Comparison of ENCODE assay signal across 20 cellular contexts in genomic region chr2:179098080-179098689, GRCh38. TPM values are rescaled to one million over a fixed set of nuclear protein-coding genes. Genes with fewer than 3 reads are reported as not detected.
"Had no signal": no experiment of that assay in that cellular context is flagged by ENCODE, and none has a peak within 500 bp of the region (broad histone marks: within the 10 kb centered on the region; RNA-seq: fewer than 3 reads in every experiment).

No MANE protein-coding gene starts in this region.

- H3K27me3 Mint-ChIP-seq: activated B cell treated with CpG ODN at 0.5 μM for 24 hours; activated CD4-positive, alpha-beta T cell treated with anti-CD3 and anti-CD28 coated beads, Interleukin-2, amount 10 ng/mL, durations not matched to agents 24 days and 14 days; central memory CD8-positive, alpha-beta T cell; naive thymus-derived CD8-positive, alpha-beta T cell had no signal

- H3K36me3 Mint-ChIP-seq: activated naive CD4-positive, alpha-beta T cell treated with anti-CD3 and anti-CD28 coated beads, Interleukin-2, amount 50 U/mL, for 24 hours; naive thymus-derived CD8-positive, alpha-beta T cell had no signal

- DNase-seq: activated B cell treated with CpG ODN at 0.5 μM for 24 hours; activated CD4-positive, alpha-beta T cell treated with anti-CD3 and anti-CD28 coated beads, Interleukin-2, amount 10 ng/mL, durations not matched to agents 24 days and 14 days; body of pancreas; cortex of kidney; effector memory CD4-positive, alpha-beta T cell; gastrocnemius medialis; islet precursor cell; mammary epithelial cell; mucosa of descending colon; naive thymus-derived CD8-positive, alpha-beta T cell; nucleus accumbens; psoas muscle; sigmoid colon; stimulated activated CD4-positive, alpha-beta T cell treated with anti-CD3 and anti-CD28 coated beads, Interleukin-12 subunit alpha, Interleukin-12 subunit beta, amount 100 ng/mL, for 4 hours; stimulated activated naive CD4-positive, alpha-beta T cell treated with Interleukin-2 at 50 U/mL for 16 hours; trophoblast cell had no signal

- H3K9me3 Mint-ChIP-seq: activated B cell treated with CpG ODN at 0.5 μM for 24 hours; activated naive CD4-positive, alpha-beta T cell treated with anti-CD3 and anti-CD28 coated beads, Interleukin-2, amount 50 U/mL, for 24 hours; activated T-helper 2 cell treated with anti-CD3 and anti-CD28 coated beads, Interferon-gamma antibody, Interleukin-2, Interleukin-4, amounts not matched to agents 10 μg/mL and 5 μg/mL and 100 μg/mL, durations not matched to agents 14 hours and 24 hours and 36 hours; central memory CD8-positive, alpha-beta T cell had no signal

- H3K4me3 Mint-ChIP-seq: activated B cell treated with CpG ODN at 0.5 μM for 24 hours; activated CD4-positive, alpha-beta T cell treated with anti-CD3 and anti-CD28 coated beads, Interleukin-2, amount 10 ng/mL, durations not matched to agents 24 days and 14 days; activated naive CD4-positive, alpha-beta T cell treated with anti-CD3 and anti-CD28 coated beads, Interleukin-2, amount 50 U/mL, for 24 hours; central memory CD8-positive, alpha-beta T cell; naive thymus-derived CD8-positive, alpha-beta T cell had no signal

- H3K27ac Mint-ChIP-seq: activated B cell treated with CpG ODN at 0.5 μM for 24 hours; activated CD4-positive, alpha-beta T cell treated with anti-CD3 and anti-CD28 coated beads, Interleukin-2, amount 10 ng/mL, durations not matched to agents 24 days and 14 days; activated naive CD4-positive, alpha-beta T cell treated with anti-CD3 and anti-CD28 coated beads, Interleukin-2, amount 50 U/mL, for 24 hours; activated T-helper 2 cell treated with anti-CD3 and anti-CD28 coated beads, Interferon-gamma antibody, Interleukin-2, Interleukin-4, amounts not matched to agents 10 μg/mL and 5 μg/mL and 100 μg/mL, durations not matched to agents 14 hours and 24 hours and 36 hours had no signal

- H3K9me3 ChIP-seq: body of pancreas, gastrocnemius medialis, mucosa of descending colon, psoas muscle had no signal

- H3K4me1 ChIP-seq: body of pancreas, gastrocnemius medialis, psoas muscle, sigmoid colon had no signal

- ATAC-seq: body of pancreas; gastrocnemius medialis; left lobe of liver; mucosa of descending colon; naive thymus-derived CD8-positive, alpha-beta T cell; psoas muscle had no signal

- H3K36me3 ChIP-seq: gastrocnemius medialis, sigmoid colon had no signal

- H3K4me3 ChIP-seq: body of pancreas, gastrocnemius medialis, mucosa of descending colon, psoas muscle, sigmoid colon had no signal

- H3K4me1 Mint-ChIP-seq: central memory CD8-positive, alpha-beta T cell had no signal

- H3K27ac ChIP-seq: body of pancreas, gastrocnemius medialis, psoas muscle, sigmoid colon had no signal

RNA-seq across cellular contexts. Expression of gene CCDC141, which starts 48.2 kb away (rescaled TPM):
- total RNA-seq: mammary epithelial cell had no signal
